In genomic region chr3:169863458-169863899, GRCh38 we compare ENCODE assay signal across 7 cellular contexts. TPM values are rescaled to one million over a fixed set of nuclear protein-coding genes. Genes with fewer than 3 reads are reported as not detected.
DNase-seq lines count a peak whose midpoint lies in the region; ATAC-seq and TF ChIP-seq lines count a peak whose summit lies in the region.

No MANE protein-coding gene starts in this region.

- peak; percentile 70 for ATAC-seq in HG03045 (IDR thresholded peaks at IDR 0.05; ENCODE audit: unreplicated experiment)
- ATAC-seq in activated CD4-positive, CD25-positive, alpha-beta regulatory T cell treated with anti-CD3 and anti-CD28 coated beads, Interleukin-2, amount 50 U/mL, for 24 hours = peak; percentile 39 to 53
- peak; percentile 74 for ATAC-seq in left colon

- intact Hi-C loops in left colon (cut with DNase I, micrococcal nuclease) = loop anchor here in 1 of 2 donors (10.0 kb wide), 1 partner anchor 101 kb away; the partner anchor contains the start of gene SEC62

- peak; percentile 84 for TF ChIP-seq CTCF in GM12874 (IDR thresholded peaks at IDR 0.05; ENCODE audit: insufficient read depth, low read depth, low read length)

- DNase-seq in NCI-H2196 (lab: John Stamatoyannopoulos, UW; ENCODE audit: unreplicated experiment) (peak; percentile 81), left colon (peak; percentile 54 to 77)
- DNase-seq in central memory CD4-positive, alpha-beta T cell = peak; percentile 63
- peak; percentile 67 for DNase-seq in stimulated activated CD4-positive, alpha-beta T cell treated with anti-CD3 and anti-CD28 coated beads, Interleukin-4, amount 100 ng/mL, for 24 hours

RNA-seq across cellular contexts. Expression of gene LRRC31, which starts 6.3 kb away (rescaled TPM):
- total RNA-seq in left colon = 10 to 100 TPM; 38.5 to 62.9 TPM

RNA-seq across cellular contexts. Expression of gene SAMD7, which starts 47.9 kb away (rescaled TPM):
- not detected for total RNA-seq in left colon

RNA-seq across cellular contexts. Expression of gene LRRC34, which starts 50.8 kb away (rescaled TPM):
- total RNA-seq in left colon = under 1 TPM; 0.24 to 0.39 TPM

RNA-seq across cellular contexts. Expression of gene LRRIQ4, which starts 50.8 kb away (rescaled TPM):
- total RNA-seq in left colon = under 1 TPM in 1 of 2 donors, not detected in 1; 0.22 TPM

Comparison
In these comparisons a context has a peak if more than half of its experiments do, and no peak if none do; other contexts are left out.
1. Peak in every context shown above with its lines: DNase-seq and ATAC-seq.